In the genomic region with DNA sequence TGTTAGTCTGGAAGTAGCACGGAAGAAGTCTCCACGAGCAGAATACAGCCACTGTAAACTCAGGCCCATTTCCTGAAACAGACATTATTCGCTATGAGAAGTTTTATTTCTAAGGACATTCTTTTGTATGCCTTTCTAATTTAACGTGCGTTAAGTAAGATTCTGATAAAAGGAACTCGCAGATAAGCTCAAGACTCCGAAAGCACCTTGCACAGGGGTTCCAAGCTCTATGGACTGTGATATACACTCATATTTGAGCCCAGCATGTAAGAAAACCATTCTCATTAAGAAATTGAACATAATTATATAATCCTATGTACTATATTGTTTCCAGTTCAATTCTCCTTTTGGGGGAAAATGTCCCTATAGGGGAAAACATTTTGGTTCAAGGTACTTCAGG, we compare ENCODE assay signal across 17 cellular contexts. TPM values are rescaled to one million over a fixed set of nuclear protein-coding genes. Genes with fewer than 3 reads are reported as not detected.
DNase-seq lines count a peak whose midpoint lies in the region; ATAC-seq, FAIRE-seq and TF ChIP-seq lines count a peak whose summit lies in the region.
"Had no signal": no experiment of that assay in that cellular context is flagged by ENCODE, and none has a peak within 500 bp of the region (broad histone marks: within the 10 kb centered on the region; RNA-seq: fewer than 3 reads in every experiment).

No MANE protein-coding gene starts in this region.

- no peaks in the 10 kb centered on the region for H3K9me3 Mint-ChIP-seq in activated T-cell treated with anti-CD3 and anti-CD28 coated beads, Interleukin-2, amount 50 U/mL, for 24 hours
- H3K9me3 Mint-ChIP-seq in activated T-cell treated with anti-CD3 and anti-CD28 coated beads, Interleukin-2, amount 50 U/mL, for 4 hours: no peaks in the 10 kb centered on the region
- no peaks in the 10 kb centered on the region for H3K9me3 Mint-ChIP-seq in WTC11
- H3K9me3 Mint-ChIP-seq: HFFc6 had no signal

- in situ Hi-C loops in K562 (cut with MboI): no loop called here

- H3K27ac ChIP-seq in K562 (ENCODE audit: extremely low read depth, low read depth, low read length): no peak overlapping the region
- H3K27ac ChIP-seq: C4-2B had no signal

- H3K4me3 Mint-ChIP-seq in activated T-cell treated with anti-CD3 and anti-CD28 coated beads, Interleukin-2, amount 50 U/mL, for 24 hours: no peak overlapping the region
- no peak overlapping the region for H3K4me3 Mint-ChIP-seq in activated T-cell treated with anti-CD3 and anti-CD28 coated beads, Interleukin-2, amount 50 U/mL, for 4 hours
- no peak overlapping the region for H3K4me3 Mint-ChIP-seq in WTC11
- H3K4me3 Mint-ChIP-seq: CD4-positive, alpha-beta memory T cell; HFFc6 had no signal

- no peaks in the 10 kb centered on the region; a peak in 1 of 5 replicates for H3K4me1 ChIP-seq in K562 (replicated peaks in 1 of 2; ENCODE audit: control insufficient read depth in 2 of 2, insufficient read depth in 2 of 2, low read length in 2 of 2)

- TF ChIP-seq EP300 in K562 (IDR thresholded peaks at IDR 0.05; ENCODE audit: low read length): no peak

- H2AFZ ChIP-seq in K562 (ENCODE audit: low read depth, low read length): no peak overlapping the region

- 90% methylated on average over 7 of the region's 7 CpGs for WGBS in K562 (ENCODE audit: insufficient coverage, low coverage, missing lambda C conversion rate)

- ATAC-seq in activated T-cell treated with anti-CD3 and anti-CD28 coated beads, Interleukin-2, amount 50 U/mL, for 4 hours: no peak
- ATAC-seq in WTC11 (no peak), K562 (no peak)
- ATAC-seq: GM12878, HepG2 had no signal

- no peak for TF ChIP-seq POLR2A in K562 (conservative IDR thresholded peaks at IDR 0.05)

- no peak for DNase-seq in activated T-cell treated with anti-CD3 and anti-CD28 coated beads, Interleukin-2, amount 50 U/mL, for 24 hours
- no peak for DNase-seq in activated T-cell treated with anti-CD3 and anti-CD28 coated beads, Interleukin-2, amount 50 U/mL, for 4 hours
- DNase-seq in WTC11 (ENCODE audit: low spot score) (no peak), K562 (ENCODE audit: extremely low read depth in 1 of 4, low spot score in 3 of 4) (no peak), kidney glomerular epithelial cell (lab: John Stamatoyannopoulos, UW) (no peak), HUDEP-2 (lab: John Stamatoyannopoulos, UW; ENCODE audit: unreplicated experiment in 76 of 76) (no peak)
- DNase-seq in effector CD4-positive, alpha-beta T cell: no peak
- DNase-seq: BE2C; CD4-positive, alpha-beta memory T cell; DMS79; HCEC 1CT; HFFc6 had no signal

- POLR2A ChIA-PET in WTC11 (lab: Charles Lee) (no interaction called here), K562 (lab: Yijun Ruan, JAX) (interaction anchor here (1.0 to 1.5 kb wide), 3 partner anchors 10 to 89 kb away, joined by 3 read pairs; no protein-coding TSS in a partner anchor)

- H3K9me1 ChIP-seq in K562 (ENCODE audit: control insufficient read depth, insufficient read depth, low read length): no peaks in the 10 kb centered on the region

- H3K27me3 Mint-ChIP-seq in activated T-cell treated with anti-CD3 and anti-CD28 coated beads, Interleukin-2, amount 50 U/mL, for 24 hours: no peaks in the 10 kb centered on the region
- H3K27me3 Mint-ChIP-seq in activated T-cell treated with anti-CD3 and anti-CD28 coated beads, Interleukin-2, amount 50 U/mL, for 4 hours (ENCODE audit: low read depth): no peaks in the 10 kb centered on the region
- H3K27me3 Mint-ChIP-seq in WTC11 (ENCODE audit: low read depth): no peaks in the 10 kb centered on the region
- H3K27me3 Mint-ChIP-seq: CD4-positive, alpha-beta memory T cell had no signal

- H3K4me2 ChIP-seq in K562 (ENCODE audit: insufficient read depth, low read length): no peak overlapping the region

- TF ChIP-seq RAD21 in K562 (CRISPR knock-in tag; conservative IDR thresholded peaks at IDR 0.05 in 1 of 2, IDR thresholded peaks at IDR 0.05 in 1 of 2): no peak

- H3K36me3 ChIP-seq in K562 (ENCODE audit: control insufficient read depth, insufficient read depth, low read length): peaks cover 99% of the 10 kb centered on the region

- H3K79me2 ChIP-seq in K562 (ENCODE audit: control insufficient read depth, insufficient read depth, low read length): peaks cover 29% of the 10 kb centered on the region

- no peak for FAIRE-seq in K562 (lab: Jason Lieb, UNC)
- FAIRE-seq: A204.1, GM12878, GM19239, HepG2 had no signal

- no peak overlapping the region for H3K9ac ChIP-seq in K562 (ENCODE audit: insufficient read depth in 1 of 2, low read depth in 2 of 2, low read length in 2 of 2)

- H3K4me1 Mint-ChIP-seq in activated T-cell treated with anti-CD3 and anti-CD28 coated beads, Interleukin-2, amount 50 U/mL, for 24 hours (ENCODE audit: low read depth): peaks cover 2% of the 10 kb centered on the region
- H3K4me1 Mint-ChIP-seq in activated T-cell treated with anti-CD3 and anti-CD28 coated beads, Interleukin-2, amount 50 U/mL, for 4 hours (ENCODE audit: low read depth): no peaks in the 10 kb centered on the region
- H3K4me1 Mint-ChIP-seq in WTC11: peaks cover 17% of the 10 kb centered on the region
- H3K4me1 Mint-ChIP-seq: CD4-positive, alpha-beta memory T cell had no signal

- no TSS peak for BruUV-seq in K562 (replicated peaks; lab: Mats Ljungman, UMichigan)

- H4K20me1 ChIP-seq in K562 (replicated peaks; ENCODE audit: control insufficient read depth, insufficient read depth, low read length): peaks cover 50% of the 10 kb centered on the region

- H3K27ac Mint-ChIP-seq in activated T-cell treated with anti-CD3 and anti-CD28 coated beads, Interleukin-2, amount 50 U/mL, for 24 hours: peak overlapping the region; percentile 56
- H3K27ac Mint-ChIP-seq in WTC11: peak overlapping the region; percentile 96
- H3K27ac Mint-ChIP-seq: HFFc6 had no signal

- H3K36me3 Mint-ChIP-seq in activated T-cell treated with anti-CD3 and anti-CD28 coated beads, Interleukin-2, amount 50 U/mL, for 24 hours (ENCODE audit: low read depth): peaks cover 98% of the 10 kb centered on the region
- H3K36me3 Mint-ChIP-seq in activated T-cell treated with anti-CD3 and anti-CD28 coated beads, Interleukin-2, amount 50 U/mL, for 4 hours (ENCODE audit: insufficient read depth): peaks cover 39% of the 10 kb centered on the region
- peaks cover 81% of the 10 kb centered on the region for H3K36me3 Mint-ChIP-seq in WTC11

- CTCF ChIA-PET in WTC11 (lab: Charles Lee): no interaction called here
- CTCF ChIA-PET in K562 (lab: Yijun Ruan, JAX; ENCODE audit: low intra/inter-chr PET ratio): no interaction called here

- no peak for TF ChIP-seq CTCF in WTC11 (IDR thresholded peaks at IDR 0.05)
- no peak for TF ChIP-seq CTCF in K562 (IDR thresholded peaks at IDR 0.05 in 2 of 3, conservative IDR thresholded peaks at IDR 0.05 in 1 of 3; ENCODE audit: insufficient read depth in 2 of 3, low read depth in 1 of 3, low read length in 3 of 3)

- H3K9me3 ChIP-seq in K562 (replicated peaks; ENCODE audit: control insufficient read depth, insufficient read depth, low read depth, low read length): no peaks in the 10 kb centered on the region
- H3K9me3 ChIP-seq: BE2C had no signal

- intact Hi-C loops in K562 (cut with micrococcal nuclease): no loop called here

- no peak overlapping the region for H3K4me3 ChIP-seq in K562
- H3K4me3 ChIP-seq: GM12878 had no signal

- no peaks in the 10 kb centered on the region for H3K27me3 ChIP-seq in K562 (ENCODE audit: control insufficient read depth in 2 of 2, insufficient read depth in 2 of 2, low read length in 2 of 2)
- H3K27me3 ChIP-seq: BE2C had no signal

TF ChIP-seq in WTC11, 78 proteins besides CTCF, POLR2A, EP300 and RAD21 (continues in another document):
- no peak for TF ChIP-seq E2F4 (CRISPR knock-in tag; IDR thresholded peaks at IDR 0.05; ENCODE audit: borderline replicate concordance, low read depth)

RNA-seq across cellular contexts. Expression of gene TFRC, which starts 28.4 kb away (rescaled TPM):
- 100 to 1,000 TPM; 529 to 568 (median 554) TPM for total RNA-seq in activated T-cell treated with anti-CD3 and anti-CD28 coated beads, Interleukin-2, amount 50 U/mL, for 4 hours
- total RNA-seq in WTC11 (2021) (92.8 to 143 TPM (median 93.4 TPM) in 3 replicates), K562 (2014; rRNA removed) (303 and 478 TPM in 2 replicates), K562 (2014; rRNA removed; fragmentation: Illumina TruSeq; extraction: Trizol) (468 and 534 TPM in 2 replicates), K562 (2015; rRNA removed; fragmentation: Illumina TruSeq; extraction: Trizol) (310 and 332 TPM in 2 replicates), K562 (2021) (450 and 470 TPM in 2 replicates)
- 1,487 and 3,369 TPM in 2 replicates for total RNA-seq in K562 (2011; cell fraction: chromatin; rRNA removed; ENCODE audit: low replicate concordance)
- total RNA-seq in K562 (2011; cell fraction: nucleolus; rRNA removed): 1,103 and 1,251 TPM in 2 replicates
- total RNA-seq in K562 (2011; cell fraction: nucleoplasm; rRNA removed): 1,578 and 1,589 TPM in 2 replicates
- polyA plus RNA-seq in K562 (2011; rRNA removed) (521 and 679 TPM in 2 replicates), K562 (2014; fragmentation: Illumina TruSeq; extraction: Trizol) (239 and 256 TPM in 2 replicates), K562 (2014; fragmentation: Nextera tagmentation; extraction: Ambion mirVana) (100 to 1,000 TPM; 149 to 308 TPM), K562 (2014; rRNA removed) (241 and 268 TPM in 2 replicates)
- polyA plus RNA-seq in K562 (2011; cell fraction: cytosol; rRNA removed): 104 and 238 TPM in 2 replicates
- 454 and 755 TPM in 2 replicates for polyA plus RNA-seq in K562 (2011; cell fraction: nucleus; rRNA removed)
- polyA plus RNA-seq in K562 (2012): 166 and 406 TPM in 2 replicates
- polyA minus RNA-seq in K562 (2011; rRNA and poly(A)+ RNA removed): 2,244 and 2,897 TPM in 2 replicates
- 425 and 493 TPM in 2 replicates for polyA minus RNA-seq in K562 (2011; cell fraction: cytosol; rRNA and poly(A)+ RNA removed)
- polyA minus RNA-seq in K562 (2011; cell fraction: nucleus; rRNA and poly(A)+ RNA removed): 581 and 964 TPM in 2 replicates
